Comparison of ENCODE assay signal across 17 cellular contexts in genomic region chr3:24541935-24542334, GRCh38. TPM values are rescaled to one million over a fixed set of nuclear protein-coding genes. Genes with fewer than 3 reads are reported as not detected.
DNase-seq lines count a peak whose midpoint lies in the region; ATAC-seq lines count a peak whose summit lies in the region.
"Had no signal": no experiment of that assay in that cellular context is flagged by ENCODE, and none has a peak within 500 bp of the region (broad histone marks: within the 10 kb centered on the region; RNA-seq: fewer than 3 reads in every experiment).

No MANE protein-coding gene starts in this region.

- H3K4ac ChIP-seq in neuronal stem cell (ENCODE audit: low read length) = no peak overlapping the region

- H3K18ac ChIP-seq in neuronal stem cell (ENCODE audit: low read length) = no peak overlapping the region

- no peak overlapping the region for H4K91ac ChIP-seq in neuronal stem cell (ENCODE audit: low read depth, low read length, poor library complexity)

- H2AFZ ChIP-seq in neuronal stem cell (ENCODE audit: low read length) = no peak overlapping the region

- ATAC-seq in GM18498 (IDR thresholded peaks at IDR 0.05; ENCODE audit: unreplicated experiment) (peak; percentile 47), GM21528 (IDR thresholded peaks at IDR 0.05; ENCODE audit: low FRiP score, unreplicated experiment) (peak; percentile 55), HG03378 (IDR thresholded peaks at IDR 0.05; ENCODE audit: unreplicated experiment) (peak; percentile 64), aorta (ENCODE audit: low FRiP score) (no peak)
- ATAC-seq: A549 had no signal

- H3K27ac ChIP-seq in neuronal stem cell (replicated peaks; ENCODE audit: low read length) = no peak overlapping the region
- no peak overlapping the region for H3K27ac ChIP-seq in aorta (ENCODE audit: low read depth in 1 of 2, low read length in 2 of 2)
- H3K27ac ChIP-seq: 22Rv1, A549, BLaER1, KMS-11 had no signal

- intact Hi-C loops in aorta (cut with DNase I) = no loop called here

- DNase-seq in neuronal stem cell (ENCODE audit: low spot score) (no peak), AG20443 (ENCODE audit: low spot score) (no peak), aorta (no peak), iPS-NIHi11 (ENCODE audit: low spot score) (no peak)
- DNase-seq: CD4-positive, alpha-beta memory T cell; DMS153; DMS79; GF-D8; H9 had no signal

- no peaks in the 10 kb centered on the region for H3K4me1 ChIP-seq in neuronal stem cell (ENCODE audit: control insufficient read depth in 2 of 2, insufficient read depth in 1 of 2, low read depth in 1 of 2, low read length in 2 of 2)
- peaks cover 0 to 4% of the 10 kb centered on the region in 2 donors for H3K4me1 ChIP-seq in aorta (ENCODE audit: control insufficient read depth in 1 of 2, insufficient read depth in 2 of 2, low read length in 2 of 2)
- H3K4me1 ChIP-seq: A549, BLaER1 had no signal

- no peak overlapping the region for H2AK5ac ChIP-seq in neuronal stem cell (ENCODE audit: low read depth, low read length)

- H3K27me3 ChIP-seq in neuronal stem cell (ENCODE audit: control insufficient read depth in 3 of 3, insufficient read depth in 3 of 3, low read depth in 1 of 3, low read length in 3 of 3) = no peaks in the 10 kb centered on the region
- H3K27me3 ChIP-seq in aorta (ENCODE audit: control insufficient read depth in 1 of 2, insufficient read depth in 2 of 2, low read length in 1 of 2) = no peaks in the 10 kb centered on the region
- H3K27me3 ChIP-seq: BLaER1 had no signal

- H3K9ac ChIP-seq in neuronal stem cell (ENCODE audit: low read depth, low read length, poor library complexity) = no peak overlapping the region
- H3K9ac ChIP-seq: BLaER1, KMS-11 had no signal

- H3K14ac ChIP-seq in neuronal stem cell (ENCODE audit: low read length) = peak overlapping the region; percentile 21

- H2BK5ac ChIP-seq in neuronal stem cell (ENCODE audit: low read length) = no peak overlapping the region

- no peak overlapping the region for H2BK120ac ChIP-seq in neuronal stem cell (ENCODE audit: low read depth, low read length)

- no peak overlapping the region for H2BK15ac ChIP-seq in neuronal stem cell (ENCODE audit: low read length)

- H3K4me2 ChIP-seq in neuronal stem cell (ENCODE audit: insufficient read depth, low read length, poor library complexity, severe bottlenecking) = no peak overlapping the region
- H3K4me2 ChIP-seq: A549, BLaER1, KMS-11 had no signal

- no peak overlapping the region for H2BK12ac ChIP-seq in neuronal stem cell (ENCODE audit: low read length)

- H3K79me1 ChIP-seq in neuronal stem cell (ENCODE audit: low read depth, low read length) = no peaks in the 10 kb centered on the region

- H3K36me3 ChIP-seq in neuronal stem cell (replicated peaks in 1 of 2; ENCODE audit: control insufficient read depth in 2 of 2, insufficient read depth in 2 of 2, low read length in 2 of 2) (no peaks in the 10 kb centered on the region), aorta (ENCODE audit: control insufficient read depth in 1 of 2, insufficient read depth in 2 of 2, low read length in 1 of 2) (no peaks in the 10 kb centered on the region)
- H3K36me3 ChIP-seq: BLaER1 had no signal

- H4K8ac ChIP-seq in neuronal stem cell (ENCODE audit: low read depth, low read length) = no peak overlapping the region

- H3K9me3 ChIP-seq in neuronal stem cell (replicated peaks in 1 of 2; ENCODE audit: control insufficient read depth in 2 of 2, insufficient read depth in 1 of 2, low read depth in 1 of 2, low read length in 2 of 2) = no peaks in the 10 kb centered on the region
- no peaks in the 10 kb centered on the region for H3K9me3 ChIP-seq in aorta (ENCODE audit: control insufficient read depth, low read length)
- H3K9me3 ChIP-seq: A549, BLaER1 had no signal

- no peak overlapping the region for H3K23ac ChIP-seq in neuronal stem cell (ENCODE audit: low read depth, low read length, poor library complexity)

- no peak overlapping the region for H3K4me3 ChIP-seq in neuronal stem cell (ENCODE audit: low read length in 2 of 2)
- no peak overlapping the region for H3K4me3 ChIP-seq in aorta (ENCODE audit: low read length in 2 of 2)
- H3K4me3 ChIP-seq: A549, BLaER1 had no signal

- no CpG with 5 or more reads among the region's 1 CpG for WGBS in neuronal stem cell (ENCODE audit: extremely low coverage in 2 of 2, insufficient read length in 2 of 2, insufficient replicate concordance in 1 of 2), 2 donors
- 95% methylated on average over 1 of the region's 1 CpG for WGBS in aorta, 2 donors

RNA-seq across cellular contexts. Expression of gene THRB, which starts 47.3 kb away (rescaled TPM):
- polyA plus RNA-seq in neuronal stem cell (2013, experiment 1 of 2) = 0.18 TPM
- polyA plus RNA-seq in neuronal stem cell (2013, experiment 2 of 2) = 0.18 TPM
- total RNA-seq in aorta = 10 to 100 TPM; 59.7 to 77.9 TPM
- polyA plus RNA-seq in aorta = 10 to 100 TPM; 20.2 to 25.9 TPM
- total RNA-seq: CD4-positive, alpha-beta memory T cell had no signal
- polyA plus RNA-seq: CD14-positive monocyte had no signal
